Comparison of ENCODE assay signal across 7 cellular contexts in the genomic region with DNA sequence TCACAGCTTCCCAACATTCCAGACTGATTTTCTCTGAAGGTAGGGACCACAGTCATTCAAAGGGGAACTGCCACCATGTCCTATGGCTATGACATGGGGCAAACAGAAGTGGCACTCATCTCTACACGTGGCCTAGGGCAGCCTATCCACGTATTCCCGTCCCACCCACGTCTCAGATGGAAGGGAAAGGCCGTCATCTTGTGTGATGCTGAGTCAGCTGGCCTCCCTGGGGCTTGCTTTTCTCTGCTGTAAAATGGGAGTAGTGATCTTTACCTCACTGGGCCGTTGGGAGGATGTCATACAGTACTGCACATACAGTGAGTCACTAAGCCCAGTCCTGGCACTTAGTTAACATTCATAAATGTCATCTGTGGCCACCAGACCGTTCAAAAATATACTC.
DNase-seq lines count a peak whose midpoint lies in the region; ATAC-seq, FAIRE-seq and TF ChIP-seq lines count a peak whose summit lies in the region.

No MANE protein-coding gene starts in this region.

- no peaks in the 10 kb centered on the region; the same call in 1 of the 2 replicates for H4K20me1 ChIP-seq in HepG2 (ENCODE audit: insufficient read depth, low read length)

- in situ Hi-C loops in HepG2 (cut with HindIII; ENCODE audit: extremely low pct_ligation_motif_present, low pct_unique_long_range_greater_than_20kb) = no loop called here

- no TSS peak for BruUV-seq in HepG2 (replicated peaks; lab: Mats Ljungman, UMichigan)

- TF ChIP-seq POLR2A in HepG2 (IDR thresholded peaks at IDR 0.05; ENCODE audit: insufficient read depth in 1 of 2, low read depth in 2 of 2, low read length in 2 of 2) = no peak
- no peak for TF ChIP-seq POLR2A in suprapubic skin (IDR thresholded peaks at IDR 0.05)

- 0 out of 5 replicates have a peak, but pooled peaks cover 0 to 1% of the 10 kb centered on the region in 2 experiments for H3K36me3 ChIP-seq in HepG2 (replicated peaks in 1 of 2; ENCODE audit: control insufficient read depth in 1 of 2, insufficient read depth in 2 of 2, low read length in 2 of 2)
- no peaks in the 10 kb centered on the region for H3K36me3 ChIP-seq in suprapubic skin

- no peak for FAIRE-seq in HepG2 (lab: Jason Lieb, UNC)

- no peak for TF ChIP-seq RAD21 in HepG2 (CRISPR knock-in tag; IDR thresholded peaks at IDR 0.05)

- intact Hi-C loops in HepG2 (cut with micrococcal nuclease; ENCODE audit: unreplicated experiment) = no loop called here

- H3K4me2 ChIP-seq in HepG2 (ENCODE audit: low read depth, low read length) = no peak overlapping the region

- peaks cover 18% of the 10 kb centered on the region for H3K4me1 ChIP-seq in HepG2 (ENCODE audit: insufficient read depth, low read length)
- peaks cover 48% of the 10 kb centered on the region for H3K4me1 ChIP-seq in suprapubic skin

- H3K9me3 ChIP-seq in HepG2 (ENCODE audit: low read length) = no peaks in the 10 kb centered on the region
- no peaks in the 10 kb centered on the region for H3K9me3 ChIP-seq in suprapubic skin

- H3K9ac ChIP-seq in HepG2 (ENCODE audit: insufficient read depth, low read depth, low read length) = no peak overlapping the region

- peaks cover 22% of the 10 kb centered on the region for H3K79me2 ChIP-seq in HepG2 (ENCODE audit: insufficient read depth, low read length)

- POLR2A ChIA-PET in HepG2 (lab: Yijun Ruan, JAX) = no interaction called here

- no peak overlapping the region for H2AFZ ChIP-seq in HepG2 (ENCODE audit: low read length)

- 91% methylated on average over 7 of the region's 7 CpGs for WGBS in HepG2 (ENCODE audit: low lambda C conversion rate)
- WGBS in suprapubic skin = 63% methylated on average over 7 of the region's 7 CpGs

- H3K4me3 ChIP-seq in HepG2 (replicated peaks in 1 of 3; ENCODE audit: insufficient read depth in 1 of 3, low read depth in 2 of 3, low read length in 3 of 3) = no peak overlapping the region
- no peak overlapping the region for H3K4me3 ChIP-seq in suprapubic skin

- no peaks in the 10 kb centered on the region for H3K27me3 ChIP-seq in HepG2 (ENCODE audit: control insufficient read depth in 1 of 2, insufficient read depth in 2 of 2, low read length in 2 of 2)
- no peaks in the 10 kb centered on the region for H3K27me3 ChIP-seq in suprapubic skin

- H3K27ac ChIP-seq in HepG2 (ENCODE audit: extremely low read length, insufficient read depth, low read length) (no peak overlapping the region), suprapubic skin (peak overlapping the region; percentile 68)

- DNase-seq in M059J (ENCODE audit: low read depth) = peak; percentile 30
- peak; percentile 36 for DNase-seq in activated T-cell treated with anti-CD3 and anti-CD28 coated beads for 4 hours
- no peak for DNase-seq in HepG2 (ENCODE audit: low spot score)
- DNase-seq in suprapubic skin (ENCODE audit: low spot score in 2 of 2) = no peak
- no peak for DNase-seq in globus pallidus (ENCODE audit: low spot score)

- TF ChIP-seq EP300 in HepG2 (IDR thresholded peaks at IDR 0.05; ENCODE audit: low read depth in 2 of 2, low read length in 2 of 2) = no peak
- no peak for TF ChIP-seq EP300 in HepG2 (CRISPR knock-in tag; IDR thresholded peaks at IDR 0.05; ENCODE audit: borderline replicate concordance)
- TF ChIP-seq EP300 in suprapubic skin (IDR thresholded peaks at IDR 0.05) = no peak

- CTCF ChIA-PET in HepG2 (lab: Yijun Ruan, JAX; ENCODE audit: low intra/inter-chr PET ratio, low total read pairs) = interaction anchor here (1.9 kb wide), 1 partner anchor 73 kb away, joined by 9 read pairs; a partner anchor contains a TSS

- TF ChIP-seq CTCF in HepG2 (CRISPR knock-in tag; IDR thresholded peaks at IDR 0.05) (no peak), suprapubic skin (IDR thresholded peaks at IDR 0.05) (no peak)

- ATAC-seq in HepG2 (no peak), HG02840 (IDR thresholded peaks at IDR 0.05; ENCODE audit: low FRiP score, unreplicated experiment) (no peak), GM21367 (IDR thresholded peaks at IDR 0.05; ENCODE audit: unreplicated experiment) (no peak)

TF ChIP-seq in HepG2, 621 proteins besides CTCF, POLR2A, EP300 and RAD21:
- TF ChIP-seq MAFK (conservative IDR thresholded peaks at IDR 0.05 in 1 of 2, IDR thresholded peaks at IDR 0.05 in 1 of 2; ENCODE audit: low read length in 2 of 2) = peak; percentile 29 to 34; a peak in 3 of 4 replicates
- TF ChIP-seq, protein P1, sequence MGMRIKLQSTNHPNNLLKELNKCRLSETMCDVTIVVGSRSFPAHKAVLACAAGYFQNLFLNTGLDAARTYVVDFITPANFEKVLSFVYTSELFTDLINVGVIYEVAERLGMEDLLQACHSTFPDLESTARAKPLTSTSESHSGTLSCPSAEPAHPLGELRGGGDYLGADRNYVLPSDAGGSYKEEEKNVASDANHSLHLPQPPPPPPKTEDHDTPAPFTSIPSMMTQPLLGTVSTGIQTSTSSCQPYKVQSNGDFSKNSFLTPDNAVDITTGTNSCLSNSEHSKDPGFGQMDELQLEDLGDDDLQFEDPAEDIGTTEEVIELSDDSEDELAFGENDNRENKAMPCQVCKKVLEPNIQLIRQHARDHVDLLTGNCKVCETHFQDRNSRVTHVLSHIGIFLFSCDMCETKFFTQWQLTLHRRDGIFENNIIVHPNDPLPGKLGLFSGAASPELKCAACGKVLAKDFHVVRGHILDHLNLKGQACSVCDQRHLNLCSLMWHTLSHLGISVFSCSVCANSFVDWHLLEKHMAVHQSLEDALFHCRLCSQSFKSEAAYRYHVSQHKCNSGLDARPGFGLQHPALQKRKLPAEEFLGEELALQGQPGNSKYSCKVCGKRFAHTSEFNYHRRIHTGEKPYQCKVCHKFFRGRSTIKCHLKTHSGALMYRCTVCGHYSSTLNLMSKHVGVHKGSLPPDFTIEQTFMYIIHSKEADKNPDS (CRISPR knock-in tag; IDR thresholded peaks at IDR 0.05) = no peak
- TF ChIP-seq MAFF (IDR thresholded peaks at IDR 0.05; ENCODE audit: low read depth, low read length) = no peak
- TF ChIP-seq PCBP2 (optimal IDR thresholded peaks at IDR 0.05; ENCODE audit: low read depth, low read length, poor library complexity, severe bottlenecking) = no peak
- TF ChIP-seq BCL6 (CRISPR knock-in tag; IDR thresholded peaks at IDR 0.05) = no peak
- TF ChIP-seq CENPT (CRISPR knock-in tag; IDR thresholded peaks at IDR 0.05; ENCODE audit: low read depth) = no peak
- peak; percentile 50 for TF ChIP-seq ZNF629 (CRISPR knock-in tag; conservative IDR thresholded peaks at IDR 0.05)

Comparison
In these comparisons a context has a peak if more than half of its experiments do, and no peak if none do; other contexts are left out.
1. DNase-seq: peak in M059J (single experiment) and activated T-cell treated with anti-CD3 and anti-CD28 coated beads for 4 hours (single experiment); none in HepG2 (single experiment), suprapubic skin (0 of 2) and globus pallidus (single experiment).